1 cellular context compared by ENCODE assay signal in the genomic region with DNA sequence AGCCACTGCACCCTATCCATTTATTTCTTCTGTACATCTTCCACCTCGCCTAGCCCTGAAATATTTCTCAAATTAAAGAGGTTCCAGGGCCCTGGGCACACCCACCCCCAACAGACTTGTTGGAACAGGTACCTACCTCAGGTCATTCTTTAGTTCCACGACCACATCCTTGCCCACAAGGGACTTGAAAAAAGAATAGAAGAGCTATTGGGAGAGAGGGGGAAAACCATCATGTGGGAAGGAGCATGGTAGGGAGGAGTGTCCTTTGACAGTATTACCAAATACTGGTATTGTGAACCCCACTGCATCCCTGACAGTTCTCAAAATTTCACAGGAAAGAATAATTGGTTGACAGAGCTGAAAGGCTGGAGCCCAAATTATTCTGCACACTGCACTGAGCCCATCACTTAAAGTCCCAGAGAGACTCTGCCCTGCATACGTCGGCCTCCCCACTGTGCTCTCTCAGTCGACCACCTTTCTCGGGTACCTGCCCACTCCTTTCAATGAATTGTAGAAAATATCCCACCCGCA.
A peak's percentile ranks its signal among the peaks of the same experiment; 100 is the strongest.
TF ChIP-seq lines count a peak whose summit lies in the region.

No MANE protein-coding gene starts in this region.

TF ChIP-seq in HepG2, 621 proteins besides CTCF, POLR2A, EP300 and RAD21:
- TF ChIP-seq ZFP90 (CRISPR knock-in tag; IDR thresholded peaks at IDR 0.05; ENCODE audit: borderline replicate concordance) = no peak
- TF ChIP-seq ZNF619 (CRISPR knock-in tag; IDR thresholded peaks at IDR 0.05) = 0 out of 2 replicates have a peak, but pooled peaks have one; percentile 24
- no peak for TF ChIP-seq ZSCAN12 (CRISPR knock-in tag; IDR thresholded peaks at IDR 0.05)
- peak; percentile 34; the same call in 1 of the 2 replicates for TF ChIP-seq ZNF83 (CRISPR knock-in tag; IDR thresholded peaks at IDR 0.05; ENCODE audit: borderline replicate concordance)
- TF ChIP-seq, protein P1, sequence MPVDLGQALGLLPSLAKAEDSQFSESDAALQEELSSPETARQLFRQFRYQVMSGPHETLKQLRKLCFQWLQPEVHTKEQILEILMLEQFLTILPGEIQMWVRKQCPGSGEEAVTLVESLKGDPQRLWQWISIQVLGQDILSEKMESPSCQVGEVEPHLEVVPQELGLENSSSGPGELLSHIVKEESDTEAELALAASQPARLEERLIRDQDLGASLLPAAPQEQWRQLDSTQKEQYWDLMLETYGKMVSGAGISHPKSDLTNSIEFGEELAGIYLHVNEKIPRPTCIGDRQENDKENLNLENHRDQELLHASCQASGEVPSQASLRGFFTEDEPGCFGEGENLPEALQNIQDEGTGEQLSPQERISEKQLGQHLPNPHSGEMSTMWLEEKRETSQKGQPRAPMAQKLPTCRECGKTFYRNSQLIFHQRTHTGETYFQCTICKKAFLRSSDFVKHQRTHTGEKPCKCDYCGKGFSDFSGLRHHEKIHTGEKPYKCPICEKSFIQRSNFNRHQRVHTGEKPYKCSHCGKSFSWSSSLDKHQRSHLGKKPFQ (CRISPR knock-in tag; IDR thresholded peaks at IDR 0.05; ENCODE audit: insufficient replicate concordance) = peak; percentile 76
- 0 out of 2 replicates have a peak, but pooled peaks have one; percentile 7 for TF ChIP-seq ZNF569 (CRISPR knock-in tag; IDR thresholded peaks at IDR 0.05; ENCODE audit: borderline replicate concordance)
- TF ChIP-seq SP140L (CRISPR knock-in tag; IDR thresholded peaks at IDR 0.05; ENCODE audit: borderline replicate concordance) = 0 out of 2 replicates have a peak, but pooled peaks have one; percentile 29
